1 cellular context compared by ENCODE assay signal in genomic region chrX:1215123-1215823, GRCh38.
TF ChIP-seq lines count a peak whose summit lies in the region.

No MANE protein-coding gene starts in this region.

TF ChIP-seq in GM12878, 131 proteins besides CTCF, POLR2A, EP300 and RAD21 (continues in another document):
- TF ChIP-seq CEBPB (IDR thresholded peaks at IDR 0.05; ENCODE audit: borderline replicate concordance in 1 of 2, low read depth in 2 of 2, low read length in 2 of 2), result no peak
- no peak for TF ChIP-seq ATF2 (IDR thresholded peaks at IDR 0.05; ENCODE audit: low read length)
- no peak for TF ChIP-seq ZNF687 (IDR thresholded peaks at IDR 0.05)
- TF ChIP-seq SMAD5 (IDR thresholded peaks at IDR 0.05; ENCODE audit: low read depth), result no peak
- TF ChIP-seq ZNF207 (IDR thresholded peaks at IDR 0.05; ENCODE audit: borderline replicate concordance), result no peak
- no peak for TF ChIP-seq TARDBP (IDR thresholded peaks at IDR 0.05; ENCODE audit: borderline replicate concordance)
- no peak for TF ChIP-seq MEF2B (IDR thresholded peaks at IDR 0.05; ENCODE audit: partially characterized antibody, poor library complexity, severe bottlenecking)
- TF ChIP-seq SUPT20H (IDR thresholded peaks at IDR 0.05; ENCODE audit: borderline replicate concordance, control insufficient read depth, low read depth, low read length), result no peak
- no peak for TF ChIP-seq USF2 (IDR thresholded peaks at IDR 0.05; ENCODE audit: borderline replicate concordance, low read depth, low read length)
- no peak for TF ChIP-seq RELA (IDR thresholded peaks at IDR 0.05; ENCODE audit: borderline replicate concordance, partially characterized antibody)
- TF ChIP-seq LARP7 (IDR thresholded peaks at IDR 0.05), result no peak
- no peak for TF ChIP-seq JUNB (IDR thresholded peaks at IDR 0.05)
- 0 out of 2 replicates have a peak, but pooled peaks have one; percentile 59 for TF ChIP-seq CBFB (IDR thresholded peaks at IDR 0.05; ENCODE audit: low read depth)
- no peak for TF ChIP-seq ZBTB11 (CRISPR knock-in tag; IDR thresholded peaks at IDR 0.05)
- TF ChIP-seq TCF3 (IDR thresholded peaks at IDR 0.05; ENCODE audit: borderline replicate concordance, insufficient read depth, low read depth, low read length), result 0 out of 2 replicates have a peak, but pooled peaks have one; percentile 23
- no peak for TF ChIP-seq NR2F1 (conservative IDR thresholded peaks at IDR 0.05)
- TF ChIP-seq EGR1 (IDR thresholded peaks at IDR 0.05; ENCODE audit: borderline replicate concordance in 1 of 2, low read depth in 2 of 2, low read length in 2 of 2), result no peak
- TF ChIP-seq JUND (IDR thresholded peaks at IDR 0.05; ENCODE audit: low read depth, low read length), result no peak
- TF ChIP-seq SP1 (IDR thresholded peaks at IDR 0.05; ENCODE audit: low read depth, low read length), result no peak
- no peak for TF ChIP-seq CBX5 (IDR thresholded peaks at IDR 0.05; ENCODE audit: low read depth)
- TF ChIP-seq HDGF (IDR thresholded peaks at IDR 0.05), result no peak
- TF ChIP-seq ATF3 (IDR thresholded peaks at IDR 0.05; ENCODE audit: borderline replicate concordance, extremely low read depth, low read depth, low read length), result no peak
- no peak for TF ChIP-seq FOS (IDR thresholded peaks at IDR 0.05; ENCODE audit: borderline replicate concordance, extremely low read depth, insufficient read length)
- no peak for TF ChIP-seq HDAC2 (IDR thresholded peaks at IDR 0.05)
- TF ChIP-seq RFX5 (IDR thresholded peaks at IDR 0.05; ENCODE audit: low read depth, low read length), result no peak
- no peak for TF ChIP-seq CREB1 (IDR thresholded peaks at IDR 0.05; ENCODE audit: low read depth)
- no peak for TF ChIP-seq SUZ12 (IDR thresholded peaks at IDR 0.05; ENCODE audit: unreplicated experiment)
- TF ChIP-seq ATF7 (IDR thresholded peaks at IDR 0.05; ENCODE audit: low read depth), result no peak
- no peak for TF ChIP-seq CREM (IDR thresholded peaks at IDR 0.05; ENCODE audit: low read depth)
- TF ChIP-seq PBX3 (IDR thresholded peaks at IDR 0.05; ENCODE audit: insufficient replicate concordance, low read depth, low read length), result no peak
- TF ChIP-seq NFIC (IDR thresholded peaks at IDR 0.05; ENCODE audit: low read depth, low read length), result peak; percentile 74
- no peak for TF ChIP-seq IRF3 (IDR thresholded peaks at IDR 0.05)
- TF ChIP-seq SREBF1 (IDR thresholded peaks at IDR 0.05; ENCODE audit: low read length), result no peak
- peak; percentile 73 to 74 for TF ChIP-seq BHLHE40 (IDR thresholded peaks at IDR 0.05; ENCODE audit: borderline replicate concordance in 1 of 2, low read depth in 2 of 2, low read length in 1 of 2)
- peak; percentile 82 for TF ChIP-seq SPI1 (IDR thresholded peaks at IDR 0.05; ENCODE audit: borderline replicate concordance, insufficient read depth, low read depth, low read length)
- no peak for TF ChIP-seq EZH2 (IDR thresholded peaks at IDR 0.05; ENCODE audit: borderline replicate concordance, control insufficient read depth, low read depth, low read length)
- TF ChIP-seq PAX8 (IDR thresholded peaks at IDR 0.05), result no peak
- TF ChIP-seq MYB (IDR thresholded peaks at IDR 0.05; ENCODE audit: borderline replicate concordance, low read depth, low read length), result no peak
- TF ChIP-seq EED (IDR thresholded peaks at IDR 0.05; ENCODE audit: low read depth), result peak; percentile 87
- TF ChIP-seq TCF12 (IDR thresholded peaks at IDR 0.05; ENCODE audit: low read depth, low read length), result peak; percentile 47; the same call in 1 of the 2 replicates
- TF ChIP-seq REST (IDR thresholded peaks at IDR 0.05; ENCODE audit: low read depth, low read length), result no peak
- no peak for TF ChIP-seq TAF1 (IDR thresholded peaks at IDR 0.05; ENCODE audit: borderline replicate concordance, low read depth, low read length)
- no peak for TF ChIP-seq E2F8 (IDR thresholded peaks at IDR 0.05; ENCODE audit: low read depth, partially characterized antibody)
- TF ChIP-seq YY1 (IDR thresholded peaks at IDR 0.05; ENCODE audit: low read depth, low read length), result no peak
- TF ChIP-seq CHD2 (IDR thresholded peaks at IDR 0.05; ENCODE audit: borderline replicate concordance, low read depth, low read length), result no peak
- no peak for TF ChIP-seq GATAD2B (conservative IDR thresholded peaks at IDR 0.05; ENCODE audit: low read depth)
